ENCODE assay signal across 9 cellular contexts in genomic region chr3:61521229-61521628, GRCh38. TPM values are rescaled to one million over a fixed set of nuclear protein-coding genes. Genes with fewer than 3 reads are reported as not detected.
DNase-seq lines count a peak whose midpoint lies in the region; ATAC-seq and TF ChIP-seq lines count a peak whose summit lies in the region.
"Had no signal": no experiment of that assay in that cellular context is flagged by ENCODE, and none has a peak within 500 bp of the region (broad histone marks: within the 10 kb centered on the region; RNA-seq: fewer than 3 reads in every experiment).

No MANE protein-coding gene starts in this region.

- no peaks in the 10 kb centered on the region for H3K27me3 ChIP-seq in hepatocyte

- DNase-seq in renal cortical epithelial cell (ENCODE audit: low read depth) (peak; percentile 64), NCI-H146 (lab: John Stamatoyannopoulos, UW) (no peak), hepatocyte (ENCODE audit: low spot score) (no peak), NCI-H1930 (lab: John Stamatoyannopoulos, UW) (no peak)
- no peak for DNase-seq in stimulated activated naive CD4-positive, alpha-beta T cell (lab: John Stamatoyannopoulos, UW)
- DNase-seq: posterior cingulate gyrus had no signal

- H2AFZ ChIP-seq in hepatocyte = no peak overlapping the region

- H3K79me2 ChIP-seq in hepatocyte = no peaks in the 10 kb centered on the region

- H3K36me3 ChIP-seq in hepatocyte (replicated peaks; ENCODE audit: insufficient read depth, low read depth) = no peaks in the 10 kb centered on the region

- no peak overlapping the region for H3K27ac ChIP-seq in hepatocyte

- no peaks in the 10 kb centered on the region for H3K9me2 ChIP-seq in hepatocyte (replicated peaks; ENCODE audit: insufficient read depth)

- WGBS in hepatocyte (ENCODE audit: low lambda C conversion rate, missing lambda C conversion rate) = 83% methylated on average over 1 of the region's 1 CpG

- no peaks in the 10 kb centered on the region for H4K20me1 ChIP-seq in hepatocyte (ENCODE audit: insufficient read depth, poor library complexity, severe bottlenecking)

- no peaks in the 10 kb centered on the region for H3K4me1 ChIP-seq in hepatocyte (ENCODE audit: insufficient read depth)

- H3K4me3 ChIP-seq in hepatocyte = no peak overlapping the region

- TF ChIP-seq CTCF in hepatocyte (IDR thresholded peaks at IDR 0.05; ENCODE audit: poor library complexity) = no peak

- H3K4me2 ChIP-seq in hepatocyte = no peak overlapping the region

- H3K9me3 ChIP-seq in hepatocyte (ENCODE audit: low read depth) = no peaks in the 10 kb centered on the region

- peak; percentile 98 for ATAC-seq in GM18909 (IDR thresholded peaks at IDR 0.05; ENCODE audit: poor library complexity, unreplicated experiment)
- peak; percentile 97 for ATAC-seq in GM21825 (IDR thresholded peaks at IDR 0.05; ENCODE audit: unreplicated experiment)
- ATAC-seq in HG03521 (IDR thresholded peaks at IDR 0.05; ENCODE audit: unreplicated experiment) = peak; percentile 93

RNA-seq across cellular contexts. Expression of gene PTPRG, which starts 40.1 kb away (rescaled TPM):
- 29.2 and 119 TPM in 2 replicates for total RNA-seq in renal cortical epithelial cell
- 31.0 and 34.9 TPM in 2 replicates for total RNA-seq in hepatocyte
- polyA plus RNA-seq in hepatocyte = 8.5 and 9.1 TPM in 2 replicates
